Comparison of ENCODE assay signal across 9 cellular contexts in the genomic region with DNA sequence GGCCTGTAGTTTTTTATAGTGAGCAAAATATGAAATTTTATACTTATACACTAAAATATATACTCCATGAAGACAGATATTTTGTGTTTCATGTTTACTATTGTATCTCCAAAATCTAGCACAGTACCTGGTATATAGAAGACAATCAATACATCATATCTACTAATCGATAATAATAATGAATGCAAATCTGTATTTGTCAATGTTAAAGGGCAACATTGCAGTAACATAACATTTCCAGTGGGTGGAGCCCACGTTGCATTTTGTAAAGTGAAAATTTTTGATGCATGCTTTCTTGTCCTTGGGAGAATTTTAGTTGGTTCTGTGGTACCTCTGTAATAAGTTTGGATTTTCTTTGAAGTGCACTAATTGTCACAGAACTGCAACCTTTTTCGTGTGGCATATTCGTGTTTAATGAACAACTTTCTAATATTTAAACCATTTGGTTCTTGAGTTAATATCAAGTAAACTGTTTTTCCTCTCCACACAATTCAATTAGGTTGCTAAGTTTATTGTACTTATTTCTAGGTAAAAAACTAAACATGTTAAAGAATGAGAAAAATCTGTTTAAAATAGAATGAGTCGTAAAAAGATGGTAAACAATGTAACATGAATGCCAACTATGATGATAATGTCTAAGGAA. TPM values are rescaled to one million over a fixed set of nuclear protein-coding genes. Genes with fewer than 3 reads are reported as not detected.
DNase-seq lines count a peak whose midpoint lies in the region; ATAC-seq and TF ChIP-seq lines count a peak whose summit lies in the region.
"Had no signal": no experiment of that assay in that cellular context is flagged by ENCODE, and none has a peak within 500 bp of the region (broad histone marks: within the 10 kb centered on the region; RNA-seq: fewer than 3 reads in every experiment).

No MANE protein-coding gene starts in this region.

- no peak overlapping the region for H2BK5ac ChIP-seq in trophoblast cell (ENCODE audit: low read depth, low read length, poor library complexity)

- H3K79me1 ChIP-seq in trophoblast cell (ENCODE audit: low read length) = no peaks in the 10 kb centered on the region

- peak; percentile 67 to 92 (median 81) for TF ChIP-seq CTCF in dorsolateral prefrontal cortex (IDR thresholded peaks at IDR 0.05 in 54 of 56, conservative IDR thresholded peaks at IDR 0.05 in 2 of 56; ENCODE audit: low read depth in 1 of 56, partially characterized antibody in 56 of 56)

- H4K91ac ChIP-seq in trophoblast cell (ENCODE audit: low read depth, low read length) = no peak overlapping the region

- no peak overlapping the region for H3K4me2 ChIP-seq in trophoblast cell (ENCODE audit: low read length)

- WGBS in trophoblast cell (ENCODE audit: extremely low coverage, insufficient coverage, insufficient read length) = no CpG with 5 or more reads among the region's 5 CpGs

- no peaks in the 10 kb centered on the region for H3K79me2 ChIP-seq in trophoblast cell (ENCODE audit: control insufficient read depth, insufficient read depth, low read length, poor library complexity)

- H3K27ac ChIP-seq in dorsolateral prefrontal cortex = no peak overlapping the region
- no peak overlapping the region for H3K27ac ChIP-seq in trophoblast cell (ENCODE audit: low read depth, low read length)

- H3K18ac ChIP-seq in trophoblast cell (ENCODE audit: low read length) = no peak overlapping the region

- H3K27me3 ChIP-seq in dorsolateral prefrontal cortex (peaks cover 0 to 2% (median 0%) of the 10 kb centered on the region in 45 donors), trophoblast cell (ENCODE audit: insufficient read depth, low read length) (no peaks in the 10 kb centered on the region)

- no peak overlapping the region for H3K14ac ChIP-seq in trophoblast cell (ENCODE audit: low read length)

- no peaks in the 10 kb centered on the region for H3K4me1 ChIP-seq in trophoblast cell (ENCODE audit: control insufficient read depth in 1 of 2, insufficient read depth in 2 of 2, low read length in 2 of 2)

- ATAC-seq in GM19351 (IDR thresholded peaks at IDR 0.05; ENCODE audit: unreplicated experiment) = peak; percentile 72
- ATAC-seq in HG02981 (IDR thresholded peaks at IDR 0.05; ENCODE audit: unreplicated experiment) = no peak

- H3K9me3 ChIP-seq in trophoblast cell (ENCODE audit: insufficient read depth, low read depth, low read length) = no peaks in the 10 kb centered on the region

- no peak overlapping the region for H4K8ac ChIP-seq in trophoblast cell (ENCODE audit: low read depth, low read length)

- H2BK120ac ChIP-seq in trophoblast cell (ENCODE audit: insufficient read depth, low read length, poor library complexity) = no peak overlapping the region

- peak; percentile 45 for DNase-seq in D341Med (ENCODE audit: low spot score)
- DNase-seq in NCI-H748 treated with DMSO at 0.1 percent for 48 hours (lab: John Stamatoyannopoulos, UW) = peak; percentile 25
- no peak for DNase-seq in dorsolateral prefrontal cortex
- peak; percentile 4 to 74 for DNase-seq in trophoblast cell
- DNase-seq in mucosa of gallbladder (ENCODE audit: low spot score) = no peak
- no peak for DNase-seq in activated effector memory CD4-positive, alpha-beta T cell treated with anti-CD3 and anti-CD28 coated beads, Interleukin-2, amount 50 U/mL, for 16 hours

- H3K36me3 ChIP-seq in trophoblast cell (ENCODE audit: control insufficient read depth in 1 of 2, insufficient read depth in 2 of 2, low read length in 2 of 2) = no peaks in the 10 kb centered on the region

- H3K9ac ChIP-seq in trophoblast cell (ENCODE audit: low read length) = no peak overlapping the region

- no peak overlapping the region for H2AK5ac ChIP-seq in trophoblast cell (ENCODE audit: low read length)

- no peak overlapping the region for H4K12ac ChIP-seq in trophoblast cell (ENCODE audit: low read depth, low read length)

- no peak overlapping the region for H3K23ac ChIP-seq in trophoblast cell (ENCODE audit: low read length)

- H3K4me3 ChIP-seq in dorsolateral prefrontal cortex (no peak overlapping the region), trophoblast cell (ENCODE audit: low read depth, low read length) (no peak overlapping the region)

- H2BK12ac ChIP-seq in trophoblast cell (ENCODE audit: low read length) = no peak overlapping the region

- intact Hi-C loops in dorsolateral prefrontal cortex (cut with DNase I) = loop anchor here in 1 of 2 donors (10.0 kb wide), 1 partner anchor 701 kb away; no protein-coding TSS in a partner anchor

- H3K4ac ChIP-seq in trophoblast cell (ENCODE audit: low read depth, low read length) = no peak overlapping the region

- H2AFZ ChIP-seq in trophoblast cell (ENCODE audit: insufficient read depth, low read length, poor library complexity) = no peak overlapping the region

RNA-seq across cellular contexts. Expression of gene AVPR1A, which starts 47.4 kb away (rescaled TPM):
- total RNA-seq in dorsolateral prefrontal cortex (1 to 10 TPM in 13 of 120 experiments, under 1 TPM in 105, not detected in 2; 0.08 to 3.4 (median 0.51) TPM), mucosa of gallbladder (0.98 TPM)
- polyA plus RNA-seq in trophoblast cell (2013) = 0.58 and 0.67 TPM in 2 replicates
- total RNA-seq: T-helper 2 cell treated with Interferon-gamma antibody and Interleukin-4, amounts not matched to agents 100 ng/mL and 5 ng/mL, for 36 hours had no signal

Comparison
In these comparisons a context has a peak if more than half of its experiments do, and no peak if none do; other contexts are left out.
1. DNase-seq: peak in D341Med (single experiment), NCI-H748 treated with DMSO at 0.1 percent for 48 hours (single experiment) and trophoblast cell (2 of 2); none in dorsolateral prefrontal cortex (0 of 10), mucosa of gallbladder (single experiment) and activated effector memory CD4-positive, alpha-beta T cell treated with anti-CD3 and anti-CD28 coated beads, Interleukin-2, amount 50 U/mL, for 16 hours (single experiment).